ENCODE assay signal across 25 cellular contexts in genomic region chr16:58904254-58904653, GRCh38.
"Had no signal": no experiment of that assay in that cellular context is flagged by ENCODE, and none has a peak within 500 bp of the region (broad histone marks: within the 10 kb centered on the region; RNA-seq: fewer than 3 reads in every experiment).

No MANE protein-coding gene starts in this region.

- H3K27me3 ChIP-seq: neural progenitor cell, ovary, spleen, suprapubic skin, testis, tibial artery, transverse colon, upper lobe of right lung, uterus had no signal

- H3K4me3 ChIP-seq: neural progenitor cell, ovary, psoas muscle, skin epidermis, smooth muscle cell, spleen, suprapubic skin, testis, tibial artery, transverse colon, upper lobe of right lung, uterus had no signal

- H3K9me3 ChIP-seq: ovary, psoas muscle, spleen, suprapubic skin, testis, tibial artery, transverse colon, upper lobe of right lung, uterus had no signal

- DNase-seq: natural killer cell; occipital lobe; ovary; posterior cingulate gyrus; psoas muscle; right cardiac atrium; spleen; stimulated activated CD4-positive, alpha-beta T cell treated with anti-CD3 and anti-CD28 coated beads, Interleukin-12 subunit alpha, Interleukin-12 subunit beta, amount 100 ng/mL, for 4 hours; stimulated activated CD4-positive, alpha-beta T cell treated with anti-CD3 and anti-CD28 coated beads, Interleukin-1b, Interleukin-23, amount 100 ng/mL, for 48 hours; stimulated activated CD4-positive, alpha-beta T cell treated with anti-CD3 and anti-CD28 coated beads, Interleukin-4, amount 100 ng/mL, for 1 hour; stimulated activated CD4-positive, alpha-beta T cell treated with anti-CD3 and anti-CD28 coated beads, Interleukin-4, amount 100 ng/mL, for 4 hours; stimulated activated CD8-positive, alpha-beta memory T cell treated with anti-CD3 and anti-CD28 coated beads, Interleukin-4, amount 100 ng/mL, for 48 hours; stimulated activated naive CD4-positive, alpha-beta T cell; stimulated activated naive CD8-positive, alpha-beta T cell treated with anti-CD3 and anti-CD28 coated beads, Interleukin-15, amount 100 ng/mL, for 72 hours; stimulated activated naive CD8-positive, alpha-beta T cell treated with anti-CD3 and anti-CD28 coated beads, Interleukin-15, Interleukin-2, amounts not matched to agents 100 U/mL and 50 U/mL, for 24 hours; substantia nigra; testis; tibial artery; transverse colon; upper lobe of right lung; uterus had no signal

- H3K36me3 ChIP-seq: neural progenitor cell, ovary, spleen, suprapubic skin, tibial artery, transverse colon, upper lobe of right lung, uterus had no signal
